ENCODE assay signal across 8 cellular contexts in the genomic region with DNA sequence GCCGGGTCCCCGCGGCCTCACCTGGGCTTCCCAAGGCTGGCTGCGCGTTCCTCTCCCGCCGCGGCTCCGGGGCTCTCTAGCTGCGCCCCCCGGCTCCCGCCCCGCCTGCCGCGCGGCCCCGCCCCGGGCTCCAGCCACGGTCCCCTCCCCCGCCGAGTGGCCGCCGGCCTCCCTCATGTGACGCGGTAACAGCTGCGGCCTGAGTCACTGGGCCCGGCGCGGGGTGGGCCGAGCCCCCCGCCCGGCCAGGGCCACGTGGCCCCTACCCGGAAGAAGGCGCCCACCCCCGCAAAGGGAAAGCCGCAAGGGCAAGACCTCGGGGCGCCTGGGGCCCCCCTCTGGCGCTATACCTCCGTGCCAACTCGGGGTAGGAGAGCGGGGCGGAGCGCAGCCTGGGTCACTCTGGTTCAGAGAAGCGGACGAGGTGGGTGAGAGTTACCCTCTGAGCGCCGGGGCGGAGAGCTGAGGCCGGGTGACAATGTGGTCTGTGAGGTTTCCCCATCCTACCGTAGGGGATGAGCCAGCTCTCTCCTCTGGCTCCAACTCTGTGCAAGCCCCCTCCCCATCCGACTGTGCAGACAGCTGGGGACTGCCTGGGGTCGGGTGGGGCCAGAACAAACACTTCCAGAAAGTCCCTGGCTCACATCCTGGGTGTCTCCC. TPM values are rescaled to one million over a fixed set of nuclear protein-coding genes. Genes with fewer than 3 reads are reported as not detected.
DNase-seq lines count a peak whose midpoint lies in the region; ATAC-seq and TF ChIP-seq lines count a peak whose summit lies in the region.

A gene with protein sequence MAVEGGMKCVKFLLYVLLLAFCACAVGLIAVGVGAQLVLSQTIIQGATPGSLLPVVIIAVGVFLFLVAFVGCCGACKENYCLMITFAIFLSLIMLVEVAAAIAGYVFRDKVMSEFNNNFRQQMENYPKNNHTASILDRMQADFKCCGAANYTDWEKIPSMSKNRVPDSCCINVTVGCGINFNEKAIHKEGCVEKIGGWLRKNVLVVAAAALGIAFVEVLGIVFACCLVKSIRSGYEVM (minus strand): TSS at position 78 of the 660 bp plus-strand sequence. CDS start 668 bp downstream, outside the sequence.

- DNase-seq in GDM1 (lab: John Stamatoyannopoulos, UW) (peak; percentile 75), KBM-7 (peak; percentile 69), SW480 (ENCODE audit: low spot score) (peak; percentile 83), cardiac septum (ENCODE audit: low spot score) (peak; percentile 96), pons (ENCODE audit: low spot score) (peak; percentile 90), upper lobe of right lung (peak; percentile 96)

- H3K4me3 ChIP-seq in upper lobe of right lung = peak within 1 kb of the TSS; percentile 74

- H3K27ac ChIP-seq in adipose tissue (ENCODE audit: low read depth, low read length) = peak within 1 kb of the TSS; percentile 98
- H3K27ac ChIP-seq in upper lobe of right lung = peak within 1 kb of the TSS; percentile 97

- peaks cover 34% of the 10 kb centered on the region for H3K36me3 ChIP-seq in upper lobe of right lung

- WGBS in adipose tissue, 3 donors = 0 to 1% (median 1%) methylated on average over 33 to 54 of the region's 54 CpGs

- no peak for TF ChIP-seq CTCF in upper lobe of right lung (IDR thresholded peaks at IDR 0.05)

- intact Hi-C loops in cardiac septum (cut with DNase I) = loop anchor here (1.0 kb wide), 1 partner anchor 21 kb away; no protein-coding TSS in a partner anchor
- intact Hi-C loops in upper lobe of right lung (cut with DNase I) = no loop called here

- H3K27me3 ChIP-seq in upper lobe of right lung = no peaks in the 10 kb centered on the region

- H3K4me1 ChIP-seq in upper lobe of right lung = peaks cover 44% of the 10 kb centered on the region

- in situ Hi-C loops in KBM-7 (cut with MboI; ENCODE audit: low pct_unique_long_range_greater_than_20kb, low sequenced_read_pairs) = no loop called here

- ATAC-seq in GM21717 (IDR thresholded peaks at IDR 0.05; ENCODE audit: unreplicated experiment) = peak; percentile 65
- peak; percentile 86 for ATAC-seq in upper lobe of right lung

- no peaks in the 10 kb centered on the region for H3K9me3 ChIP-seq in upper lobe of right lung

RNA-seq across cellular contexts. Expression of the gene that starts here (rescaled TPM):
- polyA plus RNA-seq in adipose tissue = 1,000 to 10,000 TPM in 2 of 3 donors, 100 to 1,000 TPM in 1; 611 to 1,583 (median 1,331) TPM
- total RNA-seq in cardiac septum (914 TPM), upper lobe of right lung (1,158 TPM)

Comparison
In these comparisons a context has a peak if more than half of its experiments do, and no peak if none do; other contexts are left out.
1. Peak in every context shown above with its lines: DNase-seq, ATAC-seq, H3K4me3 ChIP-seq and H3K27ac ChIP-seq.